ENCODE assay signal across 13 cellular contexts in genomic region chr5:44932922-44933585, GRCh38.
DNase-seq lines count a peak whose midpoint lies in the region; ATAC-seq and TF ChIP-seq lines count a peak whose summit lies in the region.
"Had no signal": no experiment of that assay in that cellular context is flagged by ENCODE, and none has a peak within 500 bp of the region (broad histone marks: within the 10 kb centered on the region; RNA-seq: fewer than 3 reads in every experiment).

No MANE protein-coding gene starts in this region.

- no peaks in the 10 kb centered on the region for H3F3A ChIP-seq in PC-3 (ENCODE audit: low read length, unreplicated experiment)

- H3K9me3 ChIP-seq in PC-3 (ENCODE audit: low read length), result no peaks in the 10 kb centered on the region
- H3K9me3 ChIP-seq: Peyer's patch, tibial artery had no signal

- no peak overlapping the region for H3K27ac ChIP-seq in PC-3 (ENCODE audit: low read length)
- H3K27ac ChIP-seq: Peyer's patch, tibial artery had no signal

- no peaks in the 10 kb centered on the region for H3K4me1 Mint-ChIP-seq in nephron progenitor cell

- peak; percentile 99 for ATAC-seq in GM18870 (IDR thresholded peaks at IDR 0.05; ENCODE audit: unreplicated experiment)
- peak; percentile 98 for ATAC-seq in GM21528 (IDR thresholded peaks at IDR 0.05; ENCODE audit: low FRiP score, unreplicated experiment)
- peak; percentile 99 for ATAC-seq in HG03060 (IDR thresholded peaks at IDR 0.05; ENCODE audit: low read depth, unreplicated experiment)
- peak; percentile 87 for ATAC-seq in PC-3
- ATAC-seq: esophagus mucosa had no signal

- H3K4me3 Mint-ChIP-seq in nephron progenitor cell, result no peak overlapping the region

- peaks cover 7% of the 10 kb centered on the region for H3K9me3 Mint-ChIP-seq in nephron progenitor cell

- H3K9ac ChIP-seq in PC-3 (ENCODE audit: low read length), result no peak overlapping the region

- no peak overlapping the region for H3K27ac Mint-ChIP-seq in nephron progenitor cell

- no TSS peak for BruUV-seq in PC-3 (replicated peaks; lab: Mats Ljungman, UMichigan)

- CTCF ChIA-PET in PC-3 (lab: Charles Lee), result no interaction called here

- no peaks in the 10 kb centered on the region for H4K20me1 ChIP-seq in PC-3 (ENCODE audit: low read length)

- no peaks in the 10 kb centered on the region for H3K79me2 ChIP-seq in PC-3 (ENCODE audit: low read length)

- no peaks in the 10 kb centered on the region for H3K36me3 Mint-ChIP-seq in nephron progenitor cell (ENCODE audit: low read depth)

- no peaks in the 10 kb centered on the region for H3K36me3 ChIP-seq in PC-3 (ENCODE audit: low read depth, low read length)
- H3K36me3 ChIP-seq: Peyer's patch, tibial artery had no signal

- intact Hi-C loops in PC-3 (cut with micrococcal nuclease), result no loop called here

- no peaks in the 10 kb centered on the region for H3K27me3 ChIP-seq in PC-3 (ENCODE audit: low read length)
- H3K27me3 ChIP-seq: Peyer's patch, tibial artery had no signal

- H3K4me3 ChIP-seq in PC-3 (ENCODE audit: low read length), result no peak overlapping the region
- H3K4me3 ChIP-seq: Peyer's patch, tibial artery had no signal

- POLR2A ChIA-PET in PC-3 (lab: Charles Lee; ENCODE audit: unreplicated experiment), result interaction anchor here (0.5 kb wide), 1 partner anchor 1076 kb away, joined by 5 read pairs; no protein-coding TSS in a partner anchor

- H3K4me1 ChIP-seq in PC-3 (ENCODE audit: insufficient read depth, low read length), result peaks cover 12% of the 10 kb centered on the region
- H3K4me1 ChIP-seq: Peyer's patch, tibial artery had no signal

- 0 out of 2 replicates have a peak overlapping the region, but pooled peaks have one; percentile 12 for H2AFZ ChIP-seq in PC-3 (ENCODE audit: low read length)

- no peaks in the 10 kb centered on the region for H3K9me2 ChIP-seq in PC-3 (replicated peaks; ENCODE audit: low read length)

- H3K4me2 ChIP-seq in PC-3 (ENCODE audit: low read length), result peak overlapping the region; percentile 30

- DNase-seq in PC-3 (peak; percentile 36), nephron progenitor cell (no peak), AG20443 (ENCODE audit: low spot score) (no peak), NCI-H2107 treated with DMSO at 0.1 percent for 48 hours (lab: John Stamatoyannopoulos, UW; ENCODE audit: unreplicated experiment) (no peak)
- DNase-seq in activated CD4-positive, alpha-beta T cell treated with anti-CD3 and anti-CD28 coated beads for 1 hour, result no peak
- DNase-seq: activated T-cell treated with anti-CD3 and anti-CD28 coated beads, Interleukin-2, amount 50 U/mL, for 48 hours; Peyer's patch; retina; tibial artery had no signal

- TF ChIP-seq CTCF in PC-3 (conservative IDR thresholded peaks at IDR 0.05; ENCODE audit: low read depth, low read length), result no peak
- TF ChIP-seq CTCF in nephron progenitor cell (IDR thresholded peaks at IDR 0.05), result no peak

- H3K27me3 Mint-ChIP-seq in nephron progenitor cell (ENCODE audit: low read depth, poor library complexity), result no peaks in the 10 kb centered on the region
